10 cellular contexts compared by ENCODE assay signal in genomic region chr17:18719711-18720110, GRCh38. TPM values are rescaled to one million over a fixed set of nuclear protein-coding genes. Genes with fewer than 3 reads are reported as not detected.
DNase-seq lines count a peak whose midpoint lies in the region; ATAC-seq, FAIRE-seq and TF ChIP-seq lines count a peak whose summit lies in the region.
"Not testable (repeated sequence)": the region's sequence is repeated elsewhere in the genome, so short reads cannot be mapped to it uniquely, and the experiment has no call there.
"Had no signal": no experiment of that assay in that cellular context is flagged by ENCODE, and none has a peak within 500 bp of the region (broad histone marks: within the 10 kb centered on the region; RNA-seq: fewer than 3 reads in every experiment).

No MANE protein-coding gene starts in this region.

- not testable (repeated sequence) for TF ChIP-seq RAD21 in A549 (conservative IDR thresholded peaks at IDR 0.05 in 1 of 2, IDR thresholded peaks at IDR 0.05 in 1 of 2)

- H3K4me3 ChIP-seq in A549; esophagus (ENCODE audit: low read depth in 1 of 2, low read length in 2 of 2); suprapubic skin: not testable (repeated sequence)

- not testable (repeated sequence) for H3K36me3 ChIP-seq in esophagus (ENCODE audit: control insufficient read depth in 2 of 2, insufficient read depth in 2 of 2, low read length in 1 of 2); suprapubic skin

- POLR2A ChIA-PET in A549 (lab: Yijun Ruan, JAX); RWPE1 (lab: Yijun Ruan, JAX; ENCODE audit: low non-redundant PET); MCF 10A (lab: Yijun Ruan, JAX): not testable (repeated sequence)

- not testable (repeated sequence) for H3K27me3 Mint-ChIP-seq in HFFc6 (ENCODE audit: insufficient read depth); MCF 10A (ENCODE audit: insufficient read depth, unreplicated experiment); mesothelial cell of epicardium (ENCODE audit: low read depth); progenitor cell of endocrine pancreas

- intact Hi-C loops in MCF 10A (cut with micrococcal nuclease): not testable (repeated sequence)

- H3K4me2 ChIP-seq in A549: peak overlapping the region; percentile 76

- not testable (repeated sequence) for H3K9me3 ChIP-seq in A549; esophagus (ENCODE audit: control insufficient read depth in 2 of 2, insufficient read depth in 1 of 2, low read depth in 1 of 2, low read length in 1 of 2); suprapubic skin

- peak overlapping the region; percentile 66; the same call in 1 of the 2 replicates for H3K27ac Mint-ChIP-seq in HFFc6
- peak overlapping the region; percentile 90 for H3K27ac Mint-ChIP-seq in MCF 10A (ENCODE audit: low read depth, unreplicated experiment)
- H3K27ac Mint-ChIP-seq in mesothelial cell of epicardium: peak overlapping the region; percentile 88
- peak overlapping the region; percentile 96 for H3K27ac Mint-ChIP-seq in progenitor cell of endocrine pancreas

- H3K27me3 ChIP-seq in esophagus (ENCODE audit: control insufficient read depth in 1 of 2, insufficient read depth in 2 of 2, low read length in 2 of 2); suprapubic skin: not testable (repeated sequence)

- DNase-seq in A549 (ENCODE audit: low read depth in 1 of 2, low spot score in 1 of 2); HFFc6; RWPE1 (ENCODE audit: low spot score); MCF 10A (ENCODE audit: unreplicated experiment); mesothelial cell of epicardium (ENCODE audit: low spot score in 2 of 2, unreplicated experiment in 2 of 2); progenitor cell of endocrine pancreas (ENCODE audit: low spot score, unreplicated experiment); suprapubic skin (ENCODE audit: low spot score in 2 of 2): not testable (repeated sequence)

- TF ChIP-seq POLR2A in A549 (IDR thresholded peaks at IDR 0.05; ENCODE audit: low read length); suprapubic skin (IDR thresholded peaks at IDR 0.05): not testable (repeated sequence)

- TF ChIP-seq EP300 in A549 (IDR thresholded peaks at IDR 0.05); suprapubic skin (IDR thresholded peaks at IDR 0.05): not testable (repeated sequence)

- not testable (repeated sequence) for ATAC-seq in A549

- H3K36me3 Mint-ChIP-seq in HFFc6 (ENCODE audit: low read depth); MCF 10A (ENCODE audit: insufficient read depth, unreplicated experiment); mesothelial cell of epicardium; progenitor cell of endocrine pancreas (ENCODE audit: insufficient read depth): not testable (repeated sequence)

- H3K9me3 Mint-ChIP-seq in HFFc6; MCF 10A (ENCODE audit: unreplicated experiment); mesothelial cell of epicardium; progenitor cell of endocrine pancreas (ENCODE audit: low read depth): not testable (repeated sequence)

- H3K27ac ChIP-seq in A549: peak overlapping the region; percentile 88 to 96
- H3K27ac ChIP-seq in RWPE1: peak overlapping the region; percentile 56; the same call in 1 of the 2 replicates
- H3K27ac ChIP-seq in esophagus (ENCODE audit: low read depth in 2 of 2, low read length in 1 of 2): peak overlapping the region; percentile 86 to 92
- H3K27ac ChIP-seq in suprapubic skin: peak overlapping the region; percentile 81

- BruUV-seq in MCF 10A (replicated peaks; lab: Mats Ljungman, UMichigan): not testable (repeated sequence)

- not testable (repeated sequence) for FAIRE-seq in A549 (lab: Jason Lieb, UNC)

- WGBS in A549 (ENCODE audit: missing lambda C conversion rate): 34% methylated on average over 8 of the region's 8 CpGs
- WGBS in esophagus, 2 donors: 67 to 71% methylated on average over 8 of the region's 8 CpGs
- WGBS in suprapubic skin: 73% methylated on average over 8 of the region's 8 CpGs

- H3K4me1 ChIP-seq in A549: peaks cover 51% of the 10 kb centered on the region
- not testable (repeated sequence) for H3K4me1 ChIP-seq in esophagus (ENCODE audit: control insufficient read depth in 2 of 2, insufficient read depth in 2 of 2, low read length in 1 of 2); suprapubic skin

- H3K4me1 Mint-ChIP-seq in HFFc6 (ENCODE audit: low read depth) (peaks cover 34% of the 10 kb centered on the region), mesothelial cell of epicardium (peaks cover 10% of the 10 kb centered on the region), progenitor cell of endocrine pancreas (ENCODE audit: low read depth) (peaks cover 14% of the 10 kb centered on the region)
- not testable (repeated sequence) for H3K4me1 Mint-ChIP-seq in MCF 10A (ENCODE audit: insufficient read depth, unreplicated experiment)

- TF ChIP-seq CTCF in A549 (IDR thresholded peaks at IDR 0.05); HFFc6 (IDR thresholded peaks at IDR 0.05); RWPE1 (conservative IDR thresholded peaks at IDR 0.05; ENCODE audit: low read depth); MCF 10A (IDR thresholded peaks at IDR 0.05; ENCODE audit: unreplicated experiment); mesothelial cell of epicardium (IDR thresholded peaks at IDR 0.05; ENCODE audit: unreplicated experiment); progenitor cell of endocrine pancreas (IDR thresholded peaks at IDR 0.05; ENCODE audit: unreplicated experiment); suprapubic skin (IDR thresholded peaks at IDR 0.05): not testable (repeated sequence)

- not testable (repeated sequence) for H3K4me3 Mint-ChIP-seq in HFFc6; MCF 10A (ENCODE audit: unreplicated experiment); mesothelial cell of epicardium; progenitor cell of endocrine pancreas (ENCODE audit: low read depth)

- CTCF ChIA-PET in A549 (lab: Yijun Ruan, JAX); RWPE1 (lab: Yijun Ruan, JAX); MCF 10A (lab: Yijun Ruan, JAX): not testable (repeated sequence)

RNA-seq across cellular contexts. Expression of gene FBXW10, which starts 24.1 kb away (rescaled TPM):
- 2.6 and 3.4 TPM in 2 replicates for polyA plus RNA-seq in A549 (2011; rRNA removed)
- 0.97 and 1.0 TPM in 2 replicates for polyA plus RNA-seq in A549 (2012; cell fraction: cytosol; rRNA removed)
- 4.4 and 6.2 TPM in 2 replicates for polyA plus RNA-seq in A549 (2012; cell fraction: nucleus; rRNA removed)
- 3.2 to 5.0 TPM (median 3.8 TPM) in 3 replicates for polyA plus RNA-seq in A549 (2017; fragmentation: RNase III; extraction: RNeasy Plus Mini Kit Qiagen cat#74134 plus additional on column Dnase treatment)
- polyA minus RNA-seq in A549 (2011; rRNA and poly(A)+ RNA removed): 0.87 and 1.1 TPM in 2 replicates
- under 1 TPM in 2 of 6 experiments, not detected in 4; 0.05 to 0.07 TPM for total RNA-seq in HFFc6 (2021; fragmentation: NEBNext Ultra II Directional; extraction: Animal tissue kit (Norgen Biotek cat#: 25700))
- 0.22 and 0.23 TPM in 2 replicates for total RNA-seq in MCF 10A (2022)
- under 1 TPM; 0.16 to 0.39 TPM for polyA plus RNA-seq in esophagus
- 0.16 to 0.42 TPM (median 0.18 TPM) in 3 replicates for total RNA-seq in mesothelial cell of epicardium
- total RNA-seq in progenitor cell of endocrine pancreas: 0.12 and 0.20 TPM in 2 replicates
- not detected for total RNA-seq in suprapubic skin
- total RNA-seq: OCI-LY7, Right ventricle myocardium inferior had no signal

RNA-seq across cellular contexts. Expression of gene FOXO3B, which starts 37.6 kb away (rescaled TPM):
- polyA plus RNA-seq in A549 (2011; rRNA removed) (3.2 and 4.0 TPM in 2 replicates), A549 (2017; fragmentation: RNase III; extraction: RNeasy Plus Mini Kit Qiagen cat#74134 plus additional on column Dnase treatment) (2.6 to 3.2 TPM (median 2.7 TPM) in 3 replicates), esophagus (under 1 TPM; 0.28 to 0.33 TPM)
- polyA plus RNA-seq in A549 (2012; cell fraction: cytosol; rRNA removed): 6.5 and 9.0 TPM in 2 replicates
- 10.3 and 12.3 TPM in 2 replicates for polyA plus RNA-seq in A549 (2012; cell fraction: nucleus; rRNA removed)
- polyA minus RNA-seq in A549 (2011; rRNA and poly(A)+ RNA removed): 8.1 and 8.6 TPM in 2 replicates
- 1 to 10 TPM; 2.4 to 3.7 (median 3.3) TPM for total RNA-seq in HFFc6 (2021; fragmentation: NEBNext Ultra II Directional; extraction: Animal tissue kit (Norgen Biotek cat#: 25700))
- total RNA-seq in MCF 10A (2022) (3.3 and 3.7 TPM in 2 replicates), mesothelial cell of epicardium (20.4 to 21.3 TPM (median 20.9 TPM) in 3 replicates), progenitor cell of endocrine pancreas (19.3 and 20.4 TPM in 2 replicates), suprapubic skin (10 to 100 TPM in 1 of 4 donors, 1 to 10 TPM in 3; 4.6 to 13.4 (median 7.4) TPM)
